ENCODE assay signal across 2 cellular contexts in genomic region chr13:107031691-107032090, GRCh38.
TF ChIP-seq lines count a peak whose summit lies in the region.

No MANE protein-coding gene starts in this region.

TF ChIP-seq in IMR-90, 13 proteins besides CTCF, POLR2A, EP300 and RAD21:
- TF ChIP-seq, protein P1, sequence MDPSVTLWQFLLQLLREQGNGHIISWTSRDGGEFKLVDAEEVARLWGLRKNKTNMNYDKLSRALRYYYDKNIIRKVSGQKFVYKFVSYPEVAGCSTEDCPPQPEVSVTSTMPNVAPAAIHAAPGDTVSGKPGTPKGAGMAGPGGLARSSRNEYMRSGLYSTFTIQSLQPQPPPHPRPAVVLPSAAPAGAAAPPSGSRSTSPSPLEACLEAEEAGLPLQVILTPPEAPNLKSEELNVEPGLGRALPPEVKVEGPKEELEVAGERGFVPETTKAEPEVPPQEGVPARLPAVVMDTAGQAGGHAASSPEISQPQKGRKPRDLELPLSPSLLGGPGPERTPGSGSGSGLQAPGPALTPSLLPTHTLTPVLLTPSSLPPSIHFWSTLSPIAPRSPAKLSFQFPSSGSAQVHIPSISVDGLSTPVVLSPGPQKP (IDR thresholded peaks at IDR 0.05; ENCODE audit: borderline replicate concordance, low read depth, low read length) = no peak
- no peak for TF ChIP-seq NFE2L2 (IDR thresholded peaks at IDR 0.05; ENCODE audit: low read depth, low read length)
- TF ChIP-seq MAZ (IDR thresholded peaks at IDR 0.05; ENCODE audit: borderline replicate concordance, low read depth, low read length) = no peak
- no peak for TF ChIP-seq CEBPB (IDR thresholded peaks at IDR 0.05; ENCODE audit: low read depth, low read length)
- no peak for TF ChIP-seq MXI1 (IDR thresholded peaks at IDR 0.05; ENCODE audit: borderline replicate concordance, low read depth, low read length)
- TF ChIP-seq RCOR1 (IDR thresholded peaks at IDR 0.05; ENCODE audit: insufficient replicate concordance, low read length) = no peak
- TF ChIP-seq, protein P2, sequence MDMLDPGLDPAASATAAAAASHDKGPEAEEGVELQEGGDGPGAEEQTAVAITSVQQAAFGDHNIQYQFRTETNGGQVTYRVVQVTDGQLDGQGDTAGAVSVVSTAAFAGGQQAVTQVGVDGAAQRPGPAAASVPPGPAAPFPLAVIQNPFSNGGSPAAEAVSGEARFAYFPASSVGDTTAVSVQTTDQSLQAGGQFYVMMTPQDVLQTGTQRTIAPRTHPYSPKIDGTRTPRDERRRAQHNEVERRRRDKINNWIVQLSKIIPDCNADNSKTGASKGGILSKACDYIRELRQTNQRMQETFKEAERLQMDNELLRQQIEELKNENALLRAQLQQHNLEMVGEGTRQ (IDR thresholded peaks at IDR 0.05; ENCODE audit: low read depth, low read length) = no peak

TF ChIP-seq in H1, 55 proteins besides CTCF, POLR2A, EP300 and RAD21 (continued from another document):
- TF ChIP-seq, protein P2 (IDR thresholded peaks at IDR 0.05; ENCODE audit: low read length) = no peak
- TF ChIP-seq TBP (IDR thresholded peaks at IDR 0.05; ENCODE audit: low read depth, low read length) = no peak
- no peak for TF ChIP-seq FOSL1 (IDR thresholded peaks at IDR 0.05; ENCODE audit: insufficient read depth, low read depth, low read length)
- no peak for TF ChIP-seq TCF12 (IDR thresholded peaks at IDR 0.05; ENCODE audit: low read depth, low read length)
- no peak for TF ChIP-seq SIRT6 (IDR thresholded peaks at IDR 0.05; ENCODE audit: low read length)
- TF ChIP-seq CTBP2 (IDR thresholded peaks at IDR 0.05; ENCODE audit: borderline replicate concordance, insufficient read depth, insufficient read length, low read length) = no peak
- no peak for TF ChIP-seq MAX (IDR thresholded peaks at IDR 0.05)
- TF ChIP-seq KDM4A (IDR thresholded peaks at IDR 0.05; ENCODE audit: low read depth, low read length, severe bottlenecking) = no peak
- TF ChIP-seq HDAC2 (IDR thresholded peaks at IDR 0.05; ENCODE audit: borderline replicate concordance in 1 of 2, low read depth in 2 of 2, low read length in 2 of 2) = no peak
- no peak for TF ChIP-seq NANOG (IDR thresholded peaks at IDR 0.05; ENCODE audit: insufficient read depth, low read depth, low read length, poor library complexity, severe bottlenecking)
- TF ChIP-seq RXRA (IDR thresholded peaks at IDR 0.05; ENCODE audit: insufficient read depth, low read depth, low read length) = no peak
- no peak for TF ChIP-seq JUN (IDR thresholded peaks at IDR 0.05; ENCODE audit: low read depth, low read length)
- no peak for TF ChIP-seq GABPA (IDR thresholded peaks at IDR 0.05; ENCODE audit: borderline replicate concordance, insufficient read depth, low read length)
- TF ChIP-seq POLR2AphosphoS5 (IDR thresholded peaks at IDR 0.05; ENCODE audit: low read depth, low read length) = no peak
- no peak for TF ChIP-seq SRF (IDR thresholded peaks at IDR 0.05; ENCODE audit: low read depth, low read length)
- TF ChIP-seq ATF3 (IDR thresholded peaks at IDR 0.05; ENCODE audit: insufficient read depth, low read depth, low read length) = no peak
- no peak for TF ChIP-seq BACH1 (IDR thresholded peaks at IDR 0.05; ENCODE audit: low read length)
